Comparison of ENCODE assay signal across 8 cellular contexts in genomic region chr9:2017209-2017458, GRCh38. TPM values are rescaled to one million over a fixed set of nuclear protein-coding genes. Genes with fewer than 3 reads are reported as not detected.
DNase-seq lines count a peak whose midpoint lies in the region; TF ChIP-seq lines count a peak whose summit lies in the region.

No MANE protein-coding gene starts in this region.

- peaks cover 12% of the 10 kb centered on the region for H3K4me1 ChIP-seq in thymus (ENCODE audit: control insufficient read depth, insufficient read depth, low read length)

- in situ Hi-C loops in astrocyte of the cerebellum (cut with HindIII; ENCODE audit: low sequenced_read_pairs): no loop called here

- H3K27me3 ChIP-seq in layer of hippocampus (ENCODE audit: control insufficient read depth, insufficient read depth, low read length) (no peaks in the 10 kb centered on the region), thymus (ENCODE audit: control insufficient read depth, insufficient read depth) (peaks cover 24% of the 10 kb centered on the region)

- DNase-seq in NCI-H1105 (lab: John Stamatoyannopoulos, UW): peak; percentile 9
- no peak for DNase-seq in NCI-H1105 treated with DMSO at 0.1 percent for 48 hours (lab: John Stamatoyannopoulos, UW)
- DNase-seq in astrocyte of the cerebellum (ENCODE audit: low read depth): no peak
- DNase-seq in T1000 (lab: John Stamatoyannopoulos, UW): no peak
- DNase-seq in NCI-H2107 (lab: John Stamatoyannopoulos, UW): no peak
- no peak for DNase-seq in kidney glomerular epithelial cell (lab: John Stamatoyannopoulos, UW)

- H3K9me3 ChIP-seq in thymus (ENCODE audit: control insufficient read depth): no peaks in the 10 kb centered on the region

- H3K36me3 ChIP-seq in thymus (ENCODE audit: control insufficient read depth, insufficient read depth): no peaks in the 10 kb centered on the region

- under 1% methylated on average over 21 of the region's 21 CpGs for WGBS in thymus

- no peak for TF ChIP-seq CTCF in astrocyte of the cerebellum (IDR thresholded peaks at IDR 0.05; ENCODE audit: low read depth, low read length, missing control alignments)

- H3K27ac ChIP-seq in layer of hippocampus (ENCODE audit: low read depth, low read length): peak overlapping the region; percentile 93
- peak overlapping the region; percentile 97 for H3K27ac ChIP-seq in thymus (ENCODE audit: low read depth)

- H3K4me3 ChIP-seq in astrocyte of the cerebellum (ENCODE audit: low read depth, low read length) (peak overlapping the region; percentile 81), thymus (ENCODE audit: low read length) (peak overlapping the region; percentile 68)

RNA-seq across cellular contexts. Expression of gene SMARCA2, which starts 2.0 kb away (rescaled TPM):
- 79.4 TPM for polyA plus RNA-seq in thymus
